18 cellular contexts compared by ENCODE assay signal in genomic region chr2:181778621-181779195, GRCh38.
DNase-seq lines count a peak whose midpoint lies in the region.
"Had no signal": no experiment of that assay in that cellular context is flagged by ENCODE, and none has a peak within 500 bp of the region (broad histone marks: within the 10 kb centered on the region; RNA-seq: fewer than 3 reads in every experiment).

No MANE protein-coding gene starts in this region.

- no peak overlapping the region for H3K9ac ChIP-seq in rectal smooth muscle tissue (ENCODE audit: low read length)

- in situ Hi-C loops in SK-MEL-5 (cut with HindIII; ENCODE audit: low pct_unique_long_range_greater_than_20kb, low sequenced_read_pairs): no loop called here

- no peaks in the 10 kb centered on the region for H3K27me3 ChIP-seq in rectal smooth muscle tissue (ENCODE audit: control insufficient read depth, insufficient read depth, low read length)

- DNase-seq in H4 (ENCODE audit: low spot score) (peak; percentile 30), SK-MEL-5 (ENCODE audit: low read depth, low spot score) (peak; percentile 92), kidney tubule cell (ENCODE audit: low spot score) (peak; percentile 38), COR-L47 (lab: John Stamatoyannopoulos, UW) (no peak), cerebellum (ENCODE audit: low spot score) (no peak), NCI-H1105 (lab: John Stamatoyannopoulos, UW) (no peak), NCI-H345 treated with DMSO at 0.1 percent for 48 hours (lab: John Stamatoyannopoulos, UW; ENCODE audit: unreplicated experiment) (no peak)
- DNase-seq: activated CD4-positive, alpha-beta T cell treated with anti-CD3 and anti-CD28 coated beads, Interleukin-2, amount 10 ng/mL, durations not matched to agents 24 days and 14 days; activated naive CD4-positive, alpha-beta T cell treated with anti-CD3 and anti-CD28 coated beads, Interleukin-2, amount 10 ng/mL, durations not matched to agents 7 days and 5 days; activated T-cell treated with anti-CD3 and anti-CD28 coated beads for 4 hours; H9; hippocampal formation; NCI-H1105 treated with DMSO at 0.1 percent for 48 hours; NK-92 treated with Interleukin-12 subunit alpha and Interleukin-12 subunit beta, amount 100 ng/mL, for 24 hours; right cardiac atrium; SHP77 treated with DMSO at 0.1 percent for 48 hours; stimulated activated CD4-positive, alpha-beta T cell treated with anti-CD3 and anti-CD28 coated beads, Interleukin-2, amount 100 ng/mL, for 24 hours had no signal

- H3K27ac ChIP-seq in rectal smooth muscle tissue (ENCODE audit: low read depth, low read length): peak overlapping the region; percentile 19

- H3K36me3 ChIP-seq in rectal smooth muscle tissue (ENCODE audit: control insufficient read depth, insufficient read depth, low read length): no peaks in the 10 kb centered on the region

- no peak overlapping the region for H3K4me3 ChIP-seq in rectal smooth muscle tissue (ENCODE audit: low read length)

- no peaks in the 10 kb centered on the region for H3K4me1 ChIP-seq in rectal smooth muscle tissue (ENCODE audit: control insufficient read depth, insufficient read depth, low read length)

Comparison
In these comparisons a context has a peak if more than half of its experiments do, and no peak if none do; other contexts are left out.
1. DNase-seq: peak in H4 (single experiment), SK-MEL-5 (single experiment) and kidney tubule cell (single experiment); none in COR-L47 (single experiment), cerebellum (single experiment), NCI-H1105 (single experiment) and NCI-H345 treated with DMSO at 0.1 percent for 48 hours (single experiment).